Comparison of ENCODE assay signal across 25 cellular contexts in the genomic region with DNA sequence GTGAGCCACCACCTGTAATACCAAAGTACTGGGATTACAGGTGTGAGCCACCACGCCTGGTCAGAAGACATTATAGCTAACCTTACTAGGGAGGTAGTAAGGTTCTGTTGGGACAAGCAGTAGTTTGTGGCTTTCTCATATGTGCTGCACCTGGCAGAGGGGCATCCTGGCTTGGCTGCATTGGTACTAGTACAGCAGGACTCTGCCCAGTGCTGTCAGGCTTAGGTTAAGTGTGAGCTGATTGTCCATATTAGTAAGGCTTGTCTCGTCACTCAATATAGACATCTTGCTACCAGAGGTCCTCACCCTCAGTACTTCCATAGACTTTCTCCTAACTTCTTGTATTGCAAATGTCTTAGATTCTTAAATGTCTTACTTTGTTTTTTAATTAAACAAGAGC.
DNase-seq lines count a peak whose midpoint lies in the region; ATAC-seq, FAIRE-seq and TF ChIP-seq lines count a peak whose summit lies in the region.
"Had no signal": no experiment of that assay in that cellular context is flagged by ENCODE, and none has a peak within 500 bp of the region (broad histone marks: within the 10 kb centered on the region; RNA-seq: fewer than 3 reads in every experiment).

No MANE protein-coding gene starts in this region.

- dilution Hi-C loops in keratinocyte (cut with MboI; ENCODE audit: extremely low pct_ligation_motif_present, low sequenced_read_pairs), result no loop called here

- no peak overlapping the region for H2AFZ ChIP-seq in keratinocyte (ENCODE audit: control insufficient read depth, low read length)
- H2AFZ ChIP-seq: GM23338 had no signal

- DNase-seq in Right ventricle myocardium inferior (ENCODE audit: missing footprints), result no peak
- DNase-seq in right atrium auricular region (ENCODE audit: low spot score), result no peak
- DNase-seq in Calu3, result no peak
- DNase-seq in caudate nucleus (lab: John Stamatoyannopoulos, UW), result no peak
- DNase-seq in keratinocyte (ENCODE audit: low read depth, low spot score), result no peak
- DNase-seq in activated T-cell treated with anti-CD3 and anti-CD28 coated beads for 4 hours, result no peak
- no peak for DNase-seq in amniotic stem cell (lab: John Stamatoyannopoulos, UW)
- DNase-seq in central memory CD4-positive, alpha-beta T cell, result no peak
- DNase-seq: Caco-2; CD4-positive, CD25-positive, alpha-beta regulatory T cell; CD8-positive, alpha-beta T cell; DMS 273 treated with DMSO at 0.1 percent for 48 hours; DMS79 treated with DMSO at 0.1 percent for 48 hours; GF-D8; H9 had no signal

- TF ChIP-seq CTCF in right atrium auricular region (IDR thresholded peaks at IDR 0.05) (no peak), Calu3 (IDR thresholded peaks at IDR 0.05; ENCODE audit: unreplicated experiment) (no peak), keratinocyte (optimal IDR thresholded peaks at IDR 0.05 in 1 of 3, IDR thresholded peaks at IDR 0.05 in 1 of 3, conservative IDR thresholded peaks at IDR 0.05 in 1 of 3; ENCODE audit: extremely low read depth in 1 of 3, insufficient read depth in 2 of 3, low read length in 3 of 3) (no peak)

- H3K27me3 ChIP-seq in right atrium auricular region, result no peaks in the 10 kb centered on the region
- no peaks in the 10 kb centered on the region for H3K27me3 ChIP-seq in keratinocyte (ENCODE audit: control insufficient read depth, extremely low read depth, insufficient read depth, low read length)
- H3K27me3 ChIP-seq: BLaER1 had no signal

- CTCF ChIA-PET in Calu3 (lab: Charles Lee), result interaction anchor here (1.0 kb wide), 1 partner anchor 12 kb away, joined by 3 read pairs; no protein-coding TSS in a partner anchor

- no peak overlapping the region for H3K4me3 Mint-ChIP-seq in Calu3 (ENCODE audit: low read depth, unreplicated experiment)
- H3K4me3 Mint-ChIP-seq: B cell; CD4-positive, CD25-positive, alpha-beta regulatory T cell; CD8-positive, alpha-beta T cell; GM23338; H9 had no signal

- no peak overlapping the region for H3K4me2 ChIP-seq in keratinocyte (ENCODE audit: control insufficient read depth, extremely low read depth, insufficient read depth, low read depth, low read length)
- H3K4me2 ChIP-seq: BLaER1, GM23338 had no signal

- peaks cover 3% of the 10 kb centered on the region for H4K20me1 ChIP-seq in keratinocyte (ENCODE audit: control insufficient read depth, extremely low read depth, insufficient read depth, low read length)

- ATAC-seq in Right ventricle myocardium inferior, result peak; percentile 60
- ATAC-seq: CD8-positive, alpha-beta T cell; GM23338; HCT116 had no signal

- peaks cover 55% of the 10 kb centered on the region for H3K79me2 ChIP-seq in keratinocyte (ENCODE audit: control insufficient read depth, insufficient read depth, low read length)

- FAIRE-seq in keratinocyte (lab: Jason Lieb, UNC), result peak; percentile 48
- FAIRE-seq: A204.1, D721Med, GM12891, GM18507 had no signal

- H3K4me1 Mint-ChIP-seq in Calu3 (ENCODE audit: low read depth, unreplicated experiment), result peaks cover 30% of the 10 kb centered on the region
- H3K4me1 Mint-ChIP-seq: B cell; CD4-positive, CD25-positive, alpha-beta regulatory T cell had no signal

- H3K27me3 Mint-ChIP-seq in Calu3 (ENCODE audit: unreplicated experiment), result no peaks in the 10 kb centered on the region
- H3K27me3 Mint-ChIP-seq: CD4-positive, CD25-positive, alpha-beta regulatory T cell had no signal

- H3K36me3 Mint-ChIP-seq in Calu3 (ENCODE audit: insufficient read depth, unreplicated experiment), result peaks cover 33% of the 10 kb centered on the region
- H3K36me3 Mint-ChIP-seq: CD4-positive, CD25-positive, alpha-beta regulatory T cell; CD8-positive, alpha-beta T cell had no signal

- H3K9me3 ChIP-seq in right atrium auricular region, result no peaks in the 10 kb centered on the region
- no peaks in the 10 kb centered on the region for H3K9me3 ChIP-seq in keratinocyte (ENCODE audit: control insufficient read depth, low read depth, low read length)
- H3K9me3 ChIP-seq: BLaER1, Caco-2 had no signal

- H3K27ac ChIP-seq in right atrium auricular region (no peak overlapping the region), caudate nucleus (ENCODE audit: low read depth, low read length) (peak overlapping the region; percentile 88), keratinocyte (ENCODE audit: control insufficient read depth, insufficient read depth, low read length) (no peak overlapping the region)
- H3K27ac ChIP-seq: 22Rv1, BLaER1, C4-2B had no signal

- peak overlapping the region; percentile 52 for H3K27ac Mint-ChIP-seq in Calu3 (ENCODE audit: unreplicated experiment)
- H3K27ac Mint-ChIP-seq: B cell; CD4-positive, CD25-positive, alpha-beta regulatory T cell; CD8-positive, alpha-beta T cell; GM23338 had no signal

- BruUV-seq in Calu3 (replicated peaks; lab: Mats Ljungman, UMichigan), result no TSS peak

- no peak overlapping the region for H3K9ac ChIP-seq in keratinocyte (ENCODE audit: control insufficient read depth, extremely low read depth, insufficient read depth, low read length)
- H3K9ac ChIP-seq: BLaER1 had no signal

- H3K4me1 ChIP-seq in right atrium auricular region (peaks cover 0 to 28% of the 10 kb centered on the region in 2 donors), keratinocyte (ENCODE audit: control insufficient read depth, extremely low read depth, insufficient read depth, low read length) (peaks cover 49% of the 10 kb centered on the region)
- H3K4me1 ChIP-seq: Caco-2 had no signal

- intact Hi-C loops in Right ventricle myocardium inferior (cut with DNase I) (no loop called here), Calu3 (cut with micrococcal nuclease; ENCODE audit: unreplicated experiment) (no loop called here)

- peaks cover 2% of the 10 kb centered on the region for H3K9me1 ChIP-seq in keratinocyte (ENCODE audit: control insufficient read depth, extremely low read depth, insufficient read depth, low read length)

- H3K9me3 Mint-ChIP-seq in Calu3 (ENCODE audit: low read depth, unreplicated experiment), result no peaks in the 10 kb centered on the region
- H3K9me3 Mint-ChIP-seq: CD4-positive, CD25-positive, alpha-beta regulatory T cell; CD8-positive, alpha-beta T cell; GM23338; H9 had no signal

- no peaks in the 10 kb centered on the region for H3K36me3 ChIP-seq in right atrium auricular region
- peaks cover 9 to 25% of the 10 kb centered on the region in 2 experiments for H3K36me3 ChIP-seq in keratinocyte (ENCODE audit: control insufficient read depth in 2 of 2, extremely low read depth in 1 of 2, insufficient read depth in 2 of 2, low read length in 2 of 2)

- H3K4me3 ChIP-seq in right atrium auricular region, result no peak overlapping the region
- no peak overlapping the region for H3K4me3 ChIP-seq in keratinocyte (ENCODE audit: control insufficient read depth in 2 of 3, extremely low read depth in 1 of 3, insufficient read depth in 2 of 3, low read depth in 1 of 3, low read length in 3 of 3)
- H3K4me3 ChIP-seq: BLaER1, GM23338 had no signal
